ENCODE assay signal across 22 cellular contexts in genomic region chr1:230536641-230537155, GRCh38.
"Had no signal": no experiment of that assay in that cellular context is flagged by ENCODE, and none has a peak within 500 bp of the region (broad histone marks: within the 10 kb centered on the region; RNA-seq: fewer than 3 reads in every experiment).

No MANE protein-coding gene starts in this region.

- H3K4me3 ChIP-seq: cardiac muscle cell, K562 had no signal

- H3K27me3 ChIP-seq: brain microvascular endothelial cell, cardiac muscle cell had no signal

- H3K4me1 Mint-ChIP-seq: T-helper 17 cell had no signal

- H3K27ac Mint-ChIP-seq: activated CD4-positive, alpha-beta memory T cell treated with anti-CD3 and anti-CD28 coated beads for 36 hours; activated CD4-positive, alpha-beta T cell treated with anti-CD3 and anti-CD28 coated beads, Interleukin-2, amount 10 ng/mL, durations not matched to agents 7 days and 5 days; activated naive CD4-positive, alpha-beta T cell treated with anti-CD3 and anti-CD28 coated beads, Interleukin-2, amount 50 U/mL, for 72 hours; T-helper 17 cell had no signal

- H3K4me3 Mint-ChIP-seq: activated CD4-positive, alpha-beta memory T cell treated with anti-CD3 and anti-CD28 coated beads for 36 hours; activated CD4-positive, alpha-beta T cell treated with anti-CD3 and anti-CD28 coated beads, Interleukin-2, amount 10 ng/mL, durations not matched to agents 7 days and 5 days; activated T-cell treated with anti-CD3 and anti-CD28 coated beads, Interleukin-2, amount 50 U/mL, for 4 hours; T-helper 17 cell had no signal

- H3K27ac ChIP-seq: brain microvascular endothelial cell, cardiac muscle cell, VCaP had no signal

- DNase-seq: activated CD4-positive, alpha-beta memory T cell treated with anti-CD3 and anti-CD28 coated beads for 36 hours; activated CD4-positive, alpha-beta T cell treated with anti-CD3 and anti-CD28 coated beads, Interleukin-2, amount 10 ng/mL, durations not matched to agents 7 days and 5 days; activated CD4-positive, CD25-positive, alpha-beta regulatory T cell; activated CD8-positive, alpha-beta memory T cell treated with anti-CD3 and anti-CD28 coated beads for 24 hours; activated effector memory CD4-positive, alpha-beta T cell treated with anti-CD3 and anti-CD28 coated beads, Interleukin-2, amount 50 U/mL, for 16 hours; activated naive CD4-positive, alpha-beta T cell treated with Interleukin-2 at 50 U/mL for 16 hours; activated T-cell treated with anti-CD3 and anti-CD28 coated beads, Interleukin-2, amount 50 U/mL, for 4 hours; amygdala; brain microvascular endothelial cell; MM.1S; NCI-H146; NCI-H2029 treated with DMSO at 0.1 percent for 48 hours; NCI-H226; NCI-H510A; NCI-H526 treated with DMSO at 0.1 percent for 48 hours; SIG-M5; T-helper 17 cell; T-helper 9 cell had no signal

- H3K36me3 ChIP-seq: brain microvascular endothelial cell, cardiac muscle cell had no signal
